ENCODE assay signal across 8 cellular contexts in genomic region chr3:43296565-43296964, GRCh38. TPM values are rescaled to one million over a fixed set of nuclear protein-coding genes. Genes with fewer than 3 reads are reported as not detected.
DNase-seq lines count a peak whose midpoint lies in the region; ATAC-seq and TF ChIP-seq lines count a peak whose summit lies in the region.

No MANE protein-coding gene starts in this region.

- H3K27me3 ChIP-seq in thyroid gland (no peaks in the 10 kb centered on the region), hepatocyte (no peaks in the 10 kb centered on the region)

- H2AFZ ChIP-seq in hepatocyte, result no peak overlapping the region

- TF ChIP-seq POLR2A in thyroid gland (IDR thresholded peaks at IDR 0.05), result no peak

- H3K4me3 ChIP-seq in choroid plexus epithelial cell (ENCODE audit: low read depth, low read length), result no peak overlapping the region
- H3K4me3 ChIP-seq in thyroid gland (replicated peaks in 1 of 3), result no peak overlapping the region
- H3K4me3 ChIP-seq in hepatocyte, result no peak overlapping the region

- no peak for TF ChIP-seq CTCF in choroid plexus epithelial cell (conservative IDR thresholded peaks at IDR 0.05; ENCODE audit: low read depth, low read length)
- no peak for TF ChIP-seq CTCF in thyroid gland (IDR thresholded peaks at IDR 0.05)
- TF ChIP-seq CTCF in hepatocyte (IDR thresholded peaks at IDR 0.05; ENCODE audit: poor library complexity), result no peak

- H3K9me2 ChIP-seq in hepatocyte (replicated peaks; ENCODE audit: insufficient read depth), result no peaks in the 10 kb centered on the region

- DNase-seq in T-helper 2 cell (peak in 4 of 5 experiments; percentile 21 to 91 (median 60)), choroid plexus epithelial cell (ENCODE audit: low read depth) (peak; percentile 64), NCI-H446 (lab: John Stamatoyannopoulos, UW) (no peak), thyroid gland (no peak), hepatocyte (ENCODE audit: low spot score) (no peak)
- peak; percentile 31 for DNase-seq in stimulated activated CD8-positive, alpha-beta memory T cell treated with anti-CD3 and anti-CD28 coated beads, Interleukin-12 subunit alpha, Interleukin-12 subunit beta, amount 100 ng/mL, for 24 hours (ENCODE audit: extremely low read depth)

- peaks cover 24 to 71% of the 10 kb centered on the region in 2 donors for H3K4me1 ChIP-seq in thyroid gland
- H3K4me1 ChIP-seq in hepatocyte (ENCODE audit: insufficient read depth), result peaks cover 3% of the 10 kb centered on the region

- peaks cover 98% of the 10 kb centered on the region for H3K79me2 ChIP-seq in hepatocyte

- H3K27ac ChIP-seq in thyroid gland (no peak overlapping the region), hepatocyte (no peak overlapping the region)

- H3K36me3 ChIP-seq in thyroid gland, result no peaks in the 10 kb centered on the region
- H3K36me3 ChIP-seq in hepatocyte (replicated peaks; ENCODE audit: insufficient read depth, low read depth), result no peaks in the 10 kb centered on the region

- H3K4me2 ChIP-seq in hepatocyte, result no peak overlapping the region

- peaks cover 85% of the 10 kb centered on the region for H4K20me1 ChIP-seq in hepatocyte (ENCODE audit: insufficient read depth, poor library complexity, severe bottlenecking)

- peak; percentile 87 for ATAC-seq in GM19035 (IDR thresholded peaks at IDR 0.05; ENCODE audit: unreplicated experiment)
- ATAC-seq in HG03095 (IDR thresholded peaks at IDR 0.05; ENCODE audit: unreplicated experiment), result peak; percentile 84

- WGBS in thyroid gland, 2 donors, result 9 to 22% methylated on average over 1 of the region's 1 CpG
- 53% methylated on average over 1 of the region's 1 CpG for WGBS in hepatocyte (ENCODE audit: low lambda C conversion rate, missing lambda C conversion rate)

- intact Hi-C loops in thyroid gland (cut with DNase I), result loop anchor here (10.0 kb wide), 1 partner anchor 208 kb away; no protein-coding TSS in a partner anchor

- no peaks in the 10 kb centered on the region for H3K9me3 ChIP-seq in thyroid gland
- H3K9me3 ChIP-seq in hepatocyte (ENCODE audit: low read depth), result no peaks in the 10 kb centered on the region

RNA-seq across cellular contexts. Expression of gene SNRK, which starts 10.2 kb away (rescaled TPM):
- total RNA-seq in thyroid gland, result 10 to 100 TPM; 44.2 to 90.5 (median 65.0) TPM
- total RNA-seq in hepatocyte, result 20.9 and 25.3 TPM in 2 replicates
- polyA plus RNA-seq in hepatocyte, result 9.8 and 10.7 TPM in 2 replicates

Comparison
In these comparisons a context has a peak if more than half of its experiments do, and no peak if none do; other contexts are left out.
1. DNase-seq: peak in T-helper 2 cell (4 of 5), choroid plexus epithelial cell (single experiment) and stimulated activated CD8-positive, alpha-beta memory T cell treated with anti-CD3 and anti-CD28 coated beads, Interleukin-12 subunit alpha, Interleukin-12 subunit beta, amount 100 ng/mL, for 24 hours (single experiment); none in NCI-H446 (0 of 2), thyroid gland (0 of 2) and hepatocyte (single experiment).